ENCODE assay signal across 9 cellular contexts in the genomic region with DNA sequence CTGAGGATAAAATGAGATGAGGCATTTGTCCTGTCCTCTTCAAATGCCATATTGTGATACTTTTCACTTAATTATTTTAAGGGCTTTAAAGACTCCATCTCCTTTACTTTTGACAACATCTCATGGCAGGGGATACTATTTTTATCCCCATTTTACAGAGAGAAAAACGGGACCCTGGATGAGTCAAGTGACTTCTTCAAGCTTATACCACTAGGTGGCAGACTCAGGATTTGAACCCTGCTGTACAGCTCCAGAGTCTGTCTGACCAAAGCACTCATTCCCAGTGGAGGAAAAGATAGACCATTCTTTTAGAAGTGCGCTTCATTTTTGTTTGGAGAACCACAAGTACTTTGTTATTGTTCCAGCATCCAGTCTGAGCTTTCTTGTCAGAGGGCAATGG. TPM values are rescaled to one million over a fixed set of nuclear protein-coding genes. Genes with fewer than 3 reads are reported as not detected.
A peak's percentile ranks its signal among the peaks of the same experiment; 100 is the strongest.
DNase-seq lines count a peak whose midpoint lies in the region; ATAC-seq and TF ChIP-seq lines count a peak whose summit lies in the region.
"Had no signal": no experiment of that assay in that cellular context is flagged by ENCODE, and none has a peak within 500 bp of the region (broad histone marks: within the 10 kb centered on the region; RNA-seq: fewer than 3 reads in every experiment).

No MANE protein-coding gene starts in this region.

- H2AFZ ChIP-seq in GM23248, result no peak overlapping the region

- no peak overlapping the region for H3K4me3 Mint-ChIP-seq in natural killer cell

- intact Hi-C loops in natural killer cell (cut with micrococcal nuclease), result no loop called here

- no peaks in the 10 kb centered on the region for H3K79me2 ChIP-seq in GM23248 (ENCODE audit: insufficient read depth)

- peaks cover 0 to 5% of the 10 kb centered on the region in 2 donors for H3K4me1 Mint-ChIP-seq in natural killer cell

- no peak for ATAC-seq in RWPE2 (ENCODE audit: low read depth)
- no peak for ATAC-seq in HG03095 (IDR thresholded peaks at IDR 0.05; ENCODE audit: unreplicated experiment)
- ATAC-seq in natural killer cell, result no peak

- H3K27me3 Mint-ChIP-seq in natural killer cell (ENCODE audit: low read depth in 2 of 2), result peaks cover 35 to 48% of the 10 kb centered on the region in 2 donors

- H3K9me2 ChIP-seq in GM23248 (ENCODE audit: insufficient read depth), result no peaks in the 10 kb centered on the region

- H3K4me1 ChIP-seq in GM23248 (ENCODE audit: insufficient read depth), result peaks cover 5% of the 10 kb centered on the region; the same call in 1 of the 2 replicates
- H3K4me1 ChIP-seq in RWPE2 (ENCODE audit: insufficient read depth, poor library complexity, severe bottlenecking), result no peaks in the 10 kb centered on the region
- H3K4me1 ChIP-seq in right atrium auricular region, result peaks cover 0 to 12% of the 10 kb centered on the region in 2 donors

- no peaks in the 10 kb centered on the region for H3F3A ChIP-seq in GM23248 (ENCODE audit: insufficient read depth)

- H3K27ac ChIP-seq in GM23248, result no peak overlapping the region
- no peak overlapping the region for H3K27ac ChIP-seq in RWPE2 (ENCODE audit: poor library complexity, severe bottlenecking)
- H3K27ac ChIP-seq in right atrium auricular region, result no peak overlapping the region

- H3K9me3 Mint-ChIP-seq in natural killer cell, result no peaks in the 10 kb centered on the region

- no peaks in the 10 kb centered on the region for H3K36me3 Mint-ChIP-seq in natural killer cell

- H3K27me3 ChIP-seq in GM23248 (replicated peaks; ENCODE audit: insufficient read depth) (peaks cover 31% of the 10 kb centered on the region), RWPE2 (ENCODE audit: insufficient read depth, poor library complexity, severe bottlenecking) (peaks cover 42% of the 10 kb centered on the region), right atrium auricular region (no peaks in the 10 kb centered on the region)

- no peaks in the 10 kb centered on the region for H3K36me3 ChIP-seq in GM23248 (ENCODE audit: low read depth)
- no peaks in the 10 kb centered on the region for H3K36me3 ChIP-seq in RWPE2 (ENCODE audit: low read depth)
- no peaks in the 10 kb centered on the region for H3K36me3 ChIP-seq in right atrium auricular region

- H3K4me3 ChIP-seq in GM23248 (no peak overlapping the region), RWPE2 (ENCODE audit: severe bottlenecking) (no peak overlapping the region), right atrium auricular region (no peak overlapping the region)

- WGBS in GM23248 (ENCODE audit: low coverage in 1 of 2, low lambda C conversion rate in 2 of 2, missing lambda C conversion rate in 2 of 2), 2 experiments, result 20 to 39% methylated on average over 2 of the region's 2 CpGs

- in situ Hi-C loops in GM23248 (cut with MboI), result no loop called here

- TF ChIP-seq CTCF in RWPE2 (IDR thresholded peaks at IDR 0.05; ENCODE audit: poor library complexity, severe bottlenecking) (peak; percentile 45), right atrium auricular region (IDR thresholded peaks at IDR 0.05) (peak; percentile 34 to 52), natural killer cell (IDR thresholded peaks at IDR 0.05) (no peak)

- DNase-seq in A172 (ENCODE audit: low spot score) (peak; percentile 7), GM23248 (peak; percentile 46), RWPE2 (ENCODE audit: low spot score) (no peak), right atrium auricular region (ENCODE audit: low spot score) (no peak), natural killer cell (no peak), Kasumi-1 (lab: John Stamatoyannopoulos, UW) (no peak), kidney glomerular epithelial cell (lab: John Stamatoyannopoulos, UW) (no peak)

- H3K9me3 ChIP-seq in GM23248 (ENCODE audit: low read depth), result no peaks in the 10 kb centered on the region
- H3K9me3 ChIP-seq in RWPE2 (ENCODE audit: severe bottlenecking), result no peaks in the 10 kb centered on the region
- no peaks in the 10 kb centered on the region for H3K9me3 ChIP-seq in right atrium auricular region

- H4K20me1 ChIP-seq in GM23248 (ENCODE audit: insufficient read depth), result no peaks in the 10 kb centered on the region

- H3K9ac ChIP-seq in GM23248, result no peak overlapping the region

- no peak overlapping the region for H3K4me2 ChIP-seq in GM23248 (ENCODE audit: unreplicated experiment)

- no peak overlapping the region for H3K27ac Mint-ChIP-seq in natural killer cell

RNA-seq across cellular contexts. Expression of a gene that starts 1.7 kb away (rescaled TPM):
- not detected in 2 replicates for total RNA-seq in A172 (2014; rRNA removed; shearing (Covaris generic))
- total RNA-seq in GM23248 (2014; rRNA removed; shearing (Covaris generic)), result 3.5 and 4.6 TPM in 2 replicates
- 0.70 and 1.3 TPM in 2 replicates for polyA plus RNA-seq in GM23248 (2016; fragmentation: Nextera tagmentation; extraction: Ambion mirVana)
- 10 to 100 TPM; 14.1 to 18.6 TPM for total RNA-seq in right atrium auricular region
- not detected for total RNA-seq in natural killer cell
- total RNA-seq: T-helper 2 cell treated with Interferon-gamma antibody and Interleukin-4, amounts not matched to agents 100 ng/mL and 5 ng/mL, for 36 hours had no signal

Comparison
In these comparisons a context has a peak if more than half of its experiments do, and no peak if none do; other contexts are left out.
1. DNase-seq: peak in A172 (single experiment) and GM23248 (single experiment); none in RWPE2 (single experiment), right atrium auricular region (single experiment), natural killer cell (single experiment), Kasumi-1 (0 of 2) and kidney glomerular epithelial cell (single experiment).